11 cellular contexts compared by ENCODE assay signal in genomic region chr17:65041518-65041917, GRCh38. TPM values are rescaled to one million over a fixed set of nuclear protein-coding genes. Genes with fewer than 3 reads are reported as not detected.
A peak's percentile ranks its signal among the peaks of the same experiment; 100 is the strongest.
DNase-seq lines count a peak whose midpoint lies in the region; ATAC-seq, FAIRE-seq and TF ChIP-seq lines count a peak whose summit lies in the region.
"Had no signal": no experiment of that assay in that cellular context is flagged by ENCODE, and none has a peak within 500 bp of the region (broad histone marks: within the 10 kb centered on the region; RNA-seq: fewer than 3 reads in every experiment).

No MANE protein-coding gene starts in this region.

- BruUV-seq in MCF 10A (replicated peaks; lab: Mats Ljungman, UMichigan) = no TSS peak
- BruUV-seq in mammary epithelial cell (replicated peaks; lab: Mats Ljungman, UMichigan) = no TSS peak
- BruUV-seq in HepG2 (replicated peaks; lab: Mats Ljungman, UMichigan) = no TSS peak

- no peaks in the 10 kb centered on the region for H3K9me3 Mint-ChIP-seq in MCF 10A (ENCODE audit: unreplicated experiment)
- H3K9me3 Mint-ChIP-seq in activated naive CD4-positive, alpha-beta T cell treated with anti-CD3 and anti-CD28 coated beads for 36 hours = no peaks in the 10 kb centered on the region

- H4K20me1 ChIP-seq in mammary epithelial cell (ENCODE audit: insufficient read depth, low read length) (peaks cover 4% of the 10 kb centered on the region), HepG2 (ENCODE audit: insufficient read depth, low read length) (peaks cover 3% of the 10 kb centered on the region; the same call in 1 of the 2 replicates)

- DNase-seq in MCF 10A (ENCODE audit: unreplicated experiment) (no peak), mammary epithelial cell (no peak), HepG2 (ENCODE audit: low spot score) (no peak), tibial nerve (ENCODE audit: low spot score in 2 of 2) (no peak), testis (no peak), NCI-H1694 (lab: John Stamatoyannopoulos, UW) (no peak), NOMO-1 (lab: John Stamatoyannopoulos, UW; ENCODE audit: unreplicated experiment in 2 of 2) (no peak)
- peak; percentile 69 for DNase-seq in activated naive CD4-positive, alpha-beta T cell treated with anti-CD3 and anti-CD28 coated beads for 36 hours
- DNase-seq: foreskin fibroblast, NCI-H2081 treated with DMSO at 0.1 percent for 48 hours had no signal

- CTCF ChIA-PET in MCF 10A (lab: Yijun Ruan, JAX) = interaction anchor here (0.9 to 1.6 kb wide), 4 partner anchors 13 to 61 kb away, joined by 3 to 4 read pairs (median 3); no protein-coding TSS in a partner anchor
- CTCF ChIA-PET in mammary epithelial cell (lab: Charles Lee; ENCODE audit: low non-redundant PET) = no interaction called here
- CTCF ChIA-PET in activated naive CD4-positive, alpha-beta T cell treated with anti-CD3 and anti-CD28 coated beads for 36 hours (lab: Charles Lee) = interaction anchor here (0.6 to 2.2 kb wide), 2 partner anchors 13 to 406 kb away, joined by 5 to 10 read pairs; no protein-coding TSS in a partner anchor
- CTCF ChIA-PET in HepG2 (lab: Yijun Ruan, JAX; ENCODE audit: low intra/inter-chr PET ratio, low total read pairs) = no interaction called here

- no peak for TF ChIP-seq RAD21 in HepG2 (CRISPR knock-in tag; IDR thresholded peaks at IDR 0.05)

- H3K27ac ChIP-seq in mammary epithelial cell (ENCODE audit: insufficient read depth, low read depth, low read length) (no peak overlapping the region), HepG2 (ENCODE audit: extremely low read length, insufficient read depth, low read length) (peak overlapping the region; percentile 20), tibial nerve (peak overlapping the region in 3 of 4 donors; percentile 22 to 40 (median 34)), testis (peak overlapping the region in 1 of 2 donors; percentile 70)

- TF ChIP-seq EP300 in HepG2 (IDR thresholded peaks at IDR 0.05; ENCODE audit: low read depth in 2 of 2, low read length in 2 of 2) (peak in 1 of 2 experiments; percentile 56; a peak in 1 of 4 replicates), HepG2 (CRISPR knock-in tag; IDR thresholded peaks at IDR 0.05; ENCODE audit: borderline replicate concordance) (no peak), tibial nerve (IDR thresholded peaks at IDR 0.05) (no peak)

- no peak overlapping the region for H2AFZ ChIP-seq in mammary epithelial cell (ENCODE audit: low read depth, low read length)
- no peak overlapping the region for H2AFZ ChIP-seq in HepG2 (ENCODE audit: low read length)

- H3K9ac ChIP-seq in mammary epithelial cell (ENCODE audit: insufficient read depth, low read length) (no peak overlapping the region), HepG2 (ENCODE audit: insufficient read depth, low read depth, low read length) (no peak overlapping the region)

- ATAC-seq in HepG2 = peak; percentile 68

- no peak for TF ChIP-seq CTCF in MCF 10A (IDR thresholded peaks at IDR 0.05; ENCODE audit: unreplicated experiment)
- TF ChIP-seq CTCF in mammary epithelial cell (conservative IDR thresholded peaks at IDR 0.05 in 1 of 2, IDR thresholded peaks at IDR 0.05 in 1 of 2; ENCODE audit: extremely low read depth in 1 of 2, insufficient read depth in 1 of 2, low read depth in 1 of 2, low read length in 2 of 2) = no peak
- TF ChIP-seq CTCF in HepG2 (CRISPR knock-in tag; IDR thresholded peaks at IDR 0.05) = no peak
- TF ChIP-seq CTCF in tibial nerve (IDR thresholded peaks at IDR 0.05) = no peak
- no peak for TF ChIP-seq CTCF in testis (IDR thresholded peaks at IDR 0.05)

- WGBS in mammary epithelial cell (ENCODE audit: low coverage, missing lambda C conversion rate) = 88% methylated on average over 4 of the region's 4 CpGs
- WGBS in HepG2 (ENCODE audit: low lambda C conversion rate) = 63% methylated on average over 4 of the region's 4 CpGs
- 46 to 53% methylated on average over 4 of the region's 4 CpGs for WGBS in tibial nerve, 2 donors
- WGBS in testis, 2 donors = 35 to 47% methylated on average over 4 of the region's 4 CpGs

- H3K4me3 Mint-ChIP-seq in MCF 10A (ENCODE audit: unreplicated experiment) = no peak overlapping the region
- peak overlapping the region; percentile 8 for H3K4me3 Mint-ChIP-seq in activated naive CD4-positive, alpha-beta T cell treated with anti-CD3 and anti-CD28 coated beads for 36 hours

- dilution Hi-C loops in mammary epithelial cell (cut with HindIII; ENCODE audit: low sequenced_read_pairs) = no loop called here

- no peaks in the 10 kb centered on the region for H3K27me3 ChIP-seq in mammary epithelial cell (ENCODE audit: insufficient read depth, low read length)
- no peaks in the 10 kb centered on the region for H3K27me3 ChIP-seq in HepG2 (ENCODE audit: control insufficient read depth in 1 of 2, insufficient read depth in 2 of 2, low read length in 2 of 2)
- H3K27me3 ChIP-seq in tibial nerve = no peaks in the 10 kb centered on the region
- H3K27me3 ChIP-seq in testis = no peaks in the 10 kb centered on the region
- H3K27me3 ChIP-seq: breast epithelium had no signal

- H3K27ac Mint-ChIP-seq in MCF 10A (ENCODE audit: low read depth, unreplicated experiment) = peak overlapping the region; percentile 19
- H3K27ac Mint-ChIP-seq in activated naive CD4-positive, alpha-beta T cell treated with anti-CD3 and anti-CD28 coated beads for 36 hours = peak overlapping the region; percentile 77

- H3K4me3 ChIP-seq in mammary epithelial cell (replicated peaks in 1 of 3; ENCODE audit: insufficient read depth in 1 of 3, low read depth in 2 of 3, low read length in 3 of 3) (no peak overlapping the region), HepG2 (replicated peaks in 1 of 3; ENCODE audit: insufficient read depth in 1 of 3, low read depth in 2 of 3, low read length in 3 of 3) (no peak overlapping the region), tibial nerve (no peak overlapping the region), testis (no peak overlapping the region)
- H3K4me3 ChIP-seq: breast epithelium had no signal

- in situ Hi-C loops in mammary epithelial cell (cut with MboI; ENCODE audit: low sequenced_read_pairs in 2 of 2) (no loop called here), HepG2 (cut with HindIII; ENCODE audit: extremely low pct_ligation_motif_present, low pct_unique_long_range_greater_than_20kb) (no loop called here)

- no peak for TF ChIP-seq POLR2A in HepG2 (IDR thresholded peaks at IDR 0.05; ENCODE audit: insufficient read depth in 1 of 2, low read depth in 2 of 2, low read length in 2 of 2)
- TF ChIP-seq POLR2A in tibial nerve (IDR thresholded peaks at IDR 0.05) = no peak
- no peak for TF ChIP-seq POLR2A in testis (IDR thresholded peaks at IDR 0.05)

- no peaks in the 10 kb centered on the region for H3K9me3 ChIP-seq in mammary epithelial cell (replicated peaks; ENCODE audit: insufficient read depth, low read length)
- H3K9me3 ChIP-seq in HepG2 (ENCODE audit: low read length) = no peaks in the 10 kb centered on the region
- no peaks in the 10 kb centered on the region for H3K9me3 ChIP-seq in tibial nerve
- H3K9me3 ChIP-seq in testis = no peaks in the 10 kb centered on the region
- H3K9me3 ChIP-seq: breast epithelium had no signal

- H3K27me3 Mint-ChIP-seq in MCF 10A (ENCODE audit: insufficient read depth, unreplicated experiment) = no peaks in the 10 kb centered on the region
- H3K27me3 Mint-ChIP-seq in activated naive CD4-positive, alpha-beta T cell treated with anti-CD3 and anti-CD28 coated beads for 36 hours (ENCODE audit: low read depth) = no peaks in the 10 kb centered on the region

- H3K36me3 ChIP-seq in mammary epithelial cell (ENCODE audit: insufficient read depth, low read length) (peaks cover 4% of the 10 kb centered on the region), HepG2 (replicated peaks in 1 of 2; ENCODE audit: control insufficient read depth in 1 of 2, insufficient read depth in 2 of 2, low read length in 2 of 2) (peaks cover 5 to 22% of the 10 kb centered on the region in 2 experiments), tibial nerve (peaks cover 0 to 20% (median 0%) of the 10 kb centered on the region in 3 donors), testis (ENCODE audit: low read depth, missing control alignments) (no peaks in the 10 kb centered on the region)
- H3K36me3 ChIP-seq: breast epithelium had no signal

- intact Hi-C loops in MCF 10A (cut with micrococcal nuclease) = no loop called here
- intact Hi-C loops in mammary epithelial cell (cut with micrococcal nuclease) = no loop called here
- intact Hi-C loops in activated naive CD4-positive, alpha-beta T cell treated with anti-CD3 and anti-CD28 coated beads for 36 hours (cut with micrococcal nuclease) = loop anchor here (1.0 kb wide), 2 partner anchors 8 to 14 kb away; no protein-coding TSS in a partner anchor
- intact Hi-C loops in HepG2 (cut with micrococcal nuclease; ENCODE audit: unreplicated experiment) = no loop called here
- intact Hi-C loops in testis (cut with DNase I; ENCODE audit: low total_unique reads) = no loop called here

- H3K36me3 Mint-ChIP-seq in MCF 10A (ENCODE audit: insufficient read depth, unreplicated experiment) = peaks cover 60% of the 10 kb centered on the region
- peaks cover 36% of the 10 kb centered on the region for H3K36me3 Mint-ChIP-seq in activated naive CD4-positive, alpha-beta T cell treated with anti-CD3 and anti-CD28 coated beads for 36 hours (ENCODE audit: low read depth)

- peaks cover 30% of the 10 kb centered on the region for H3K4me1 Mint-ChIP-seq in MCF 10A (ENCODE audit: insufficient read depth, unreplicated experiment)
- peaks cover 76% of the 10 kb centered on the region for H3K4me1 Mint-ChIP-seq in activated naive CD4-positive, alpha-beta T cell treated with anti-CD3 and anti-CD28 coated beads for 36 hours (ENCODE audit: low read depth)

- H3K4me1 ChIP-seq in mammary epithelial cell (ENCODE audit: insufficient read depth, low read length) = peaks cover 20% of the 10 kb centered on the region
- peaks cover 31% of the 10 kb centered on the region for H3K4me1 ChIP-seq in HepG2 (ENCODE audit: insufficient read depth, low read length)
- H3K4me1 ChIP-seq in tibial nerve = peaks cover 0 to 77% (median 36%) of the 10 kb centered on the region in 4 donors
- peaks cover 40% of the 10 kb centered on the region for H3K4me1 ChIP-seq in testis

- POLR2A ChIA-PET in MCF 10A (lab: Yijun Ruan, JAX) (interaction anchor here (0.6 to 4.5 kb wide), 8 partner anchors 9 to 536 kb away, joined by 3 to 30 read pairs (median 10); partner anchors contain the start of gene GNA13), HepG2 (lab: Yijun Ruan, JAX) (no interaction called here)

- H3K4me2 ChIP-seq in mammary epithelial cell (ENCODE audit: insufficient read depth, low read depth, low read length) (no peak overlapping the region), HepG2 (ENCODE audit: low read depth, low read length) (no peak overlapping the region; the same call in 1 of the 2 replicates)

- peaks cover 97% of the 10 kb centered on the region for H3K79me2 ChIP-seq in mammary epithelial cell (ENCODE audit: insufficient read depth, low read length)
- H3K79me2 ChIP-seq in HepG2 (ENCODE audit: insufficient read depth, low read length) = peaks cover 81% of the 10 kb centered on the region

- no peak for FAIRE-seq in HepG2 (lab: Jason Lieb, UNC)

RNA-seq across cellular contexts. Expression of gene GNA13, which starts 15.0 kb away (rescaled TPM):
- total RNA-seq in MCF 10A (2022) = 32.1 and 33.2 TPM in 2 replicates
- 10 to 100 TPM; 33.9 to 76.3 TPM for total RNA-seq in mammary epithelial cell
- polyA plus RNA-seq in mammary epithelial cell = 24.8 TPM
- 35.0 TPM for polyA minus RNA-seq in mammary epithelial cell
- 10 to 100 TPM; 42.4 to 44.9 TPM for total RNA-seq in activated naive CD4-positive, alpha-beta T cell treated with anti-CD3 and anti-CD28 coated beads for 36 hours
- total RNA-seq in HepG2 (2016; rRNA removed; fragmentation: Illumina TruSeq; extraction: Trizol) = 22.9 and 45.8 TPM in 2 replicates
- 8.3 and 10.6 TPM in 2 replicates for total RNA-seq in HepG2 (2016; cell fraction: cytosol; rRNA removed; fragmentation: Illumina TruSeq; extraction: Trizol; ENCODE audit: low read depth)
- total RNA-seq in HepG2 (2016; cell fraction: insoluble cytoplasmic fraction; rRNA removed; fragmentation: Illumina TruSeq; extraction: Trizol) = 22.8 and 43.0 TPM in 2 replicates
- total RNA-seq in HepG2 (2016; cell fraction: membrane; rRNA removed; fragmentation: Illumina TruSeq; extraction: Trizol) = 30.7 and 34.7 TPM in 2 replicates
- total RNA-seq in HepG2 (2016; cell fraction: nucleus; rRNA removed; fragmentation: Illumina TruSeq; extraction: Trizol) = 21.1 and 24.0 TPM in 2 replicates
- 23.7 and 31.0 TPM in 2 replicates for polyA plus RNA-seq in HepG2 (2011; rRNA removed)
- polyA plus RNA-seq in HepG2 (2011; cell fraction: cytosol; rRNA removed) = 13.2 and 21.5 TPM in 2 replicates
- 10.2 and 12.4 TPM in 2 replicates for polyA plus RNA-seq in HepG2 (2011; cell fraction: nucleus; rRNA removed)
- polyA plus RNA-seq in HepG2 (2012) = 26.8 and 27.3 TPM in 2 replicates
- 3.4 and 3.6 TPM in 2 replicates for polyA plus RNA-seq in HepG2 (2016; cell fraction: cytosol; fragmentation: Illumina TruSeq; extraction: Trizol; ENCODE audit: low read depth)
- 41.0 and 43.8 TPM in 2 replicates for polyA plus RNA-seq in HepG2 (2016; cell fraction: insoluble cytoplasmic fraction; fragmentation: Illumina TruSeq; extraction: Trizol; ENCODE audit: low read depth)
- polyA plus RNA-seq in HepG2 (2016; cell fraction: membrane; fragmentation: Illumina TruSeq; extraction: Trizol; ENCODE audit: low read depth) = 18.5 and 20.3 TPM in 2 replicates
- polyA plus RNA-seq in HepG2 (2016; cell fraction: nucleus; fragmentation: Illumina TruSeq; extraction: Trizol; ENCODE audit: insufficient read depth, low read depth) = 24.4 and 25.6 TPM in 2 replicates
- polyA minus RNA-seq in HepG2 (2011; rRNA and poly(A)+ RNA removed; ENCODE audit: low replicate concordance) = 21.9 and 29.7 TPM in 2 replicates
- 37.8 and 38.8 TPM in 2 replicates for polyA minus RNA-seq in HepG2 (2011; cell fraction: cytosol; rRNA and poly(A)+ RNA removed)
- 37.3 and 39.9 TPM in 2 replicates for polyA minus RNA-seq in HepG2 (2011; cell fraction: nucleus; rRNA and poly(A)+ RNA removed)
- 10 to 100 TPM; 40.2 to 57.2 (median 45.1) TPM for total RNA-seq in tibial nerve
- 10 to 100 TPM; 57.6 to 71.4 TPM for total RNA-seq in testis
- 29.5 TPM for polyA plus RNA-seq in testis (ENCODE audit: insufficient read depth, low read depth, low replicate concordance)

Comparison
In these comparisons a context has a peak if more than half of its experiments do, and no peak if none do; other contexts are left out.
1. CTCF ChIA-PET loops: an anchor here in MCF 10A (0.9 to 1.6 kb wide) and activated naive CD4-positive, alpha-beta T cell treated with anti-CD3 and anti-CD28 coated beads for 36 hours (0.6 to 2.2 kb wide); none called in mammary epithelial cell and HepG2.